ENCODE assay signal across 1 cellular context in genomic region chr9:136964171-136964689, GRCh38.
TF ChIP-seq lines count a peak whose summit lies in the region.

No MANE protein-coding gene starts in this region.

TF ChIP-seq in HEK293, 187 proteins besides CTCF, POLR2A, EP300 and RAD21 (continued from another document):
- peak; percentile 91 for TF ChIP-seq REST (tag by site-specific recombination; IDR thresholded peaks at IDR 0.05)
- TF ChIP-seq, protein P1, sequence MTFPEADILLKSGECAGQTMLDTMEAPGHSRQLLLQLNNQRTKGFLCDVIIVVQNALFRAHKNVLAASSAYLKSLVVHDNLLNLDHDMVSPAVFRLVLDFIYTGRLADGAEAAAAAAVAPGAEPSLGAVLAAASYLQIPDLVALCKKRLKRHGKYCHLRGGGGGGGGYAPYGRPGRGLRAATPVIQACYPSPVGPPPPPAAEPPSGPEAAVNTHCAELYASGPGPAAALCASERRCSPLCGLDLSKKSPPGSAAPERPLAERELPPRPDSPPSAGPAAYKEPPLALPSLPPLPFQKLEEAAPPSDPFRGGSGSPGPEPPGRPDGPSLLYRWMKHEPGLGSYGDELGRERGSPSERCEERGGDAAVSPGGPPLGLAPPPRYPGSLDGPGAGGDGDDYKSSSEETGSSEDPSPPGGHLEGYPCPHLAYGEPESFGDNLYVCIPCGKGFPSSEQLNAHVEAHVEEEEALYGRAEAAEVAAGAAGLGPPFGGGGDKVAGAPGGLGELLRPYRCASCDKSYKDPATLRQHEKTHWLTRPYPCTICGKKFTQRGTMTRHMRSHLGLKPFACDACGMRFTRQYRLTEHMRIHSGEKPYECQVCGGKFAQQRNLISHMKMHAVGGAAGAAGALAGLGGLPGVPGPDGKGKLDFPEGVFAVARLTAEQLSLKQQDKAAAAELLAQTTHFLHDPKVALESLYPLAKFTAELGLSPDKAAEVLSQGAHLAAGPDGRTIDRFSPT (tag by site-specific recombination; IDR thresholded peaks at IDR 0.05), result 0 out of 2 replicates have a peak, but pooled peaks have one; percentile 29
- TF ChIP-seq KLF17 (tag by site-specific recombination; IDR thresholded peaks at IDR 0.05), result 0 out of 2 replicates have a peak, but pooled peaks have one; percentile 47
- TF ChIP-seq, protein P2, sequence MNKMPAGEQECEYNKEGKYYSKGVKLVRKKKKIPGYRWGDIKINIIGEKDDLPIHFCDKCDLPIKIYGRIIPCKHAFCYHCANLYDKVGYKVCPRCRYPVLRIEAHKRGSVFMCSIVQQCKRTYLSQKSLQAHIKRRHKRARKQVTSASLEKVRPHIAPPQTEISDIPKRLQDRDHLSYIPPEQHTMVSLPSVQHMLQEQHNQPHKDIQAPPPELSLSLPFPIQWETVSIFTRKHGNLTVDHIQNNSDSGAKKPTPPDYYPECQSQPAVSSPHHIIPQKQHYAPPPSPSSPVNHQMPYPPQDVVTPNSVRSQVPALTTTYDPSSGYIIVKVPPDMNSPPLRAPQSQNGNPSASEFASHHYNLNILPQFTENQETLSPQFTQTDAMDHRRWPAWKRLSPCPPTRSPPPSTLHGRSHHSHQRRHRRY (tag by site-specific recombination; IDR thresholded peaks at IDR 0.05), result no peak
- TF ChIP-seq KLF1 (tag by site-specific recombination; IDR thresholded peaks at IDR 0.05), result peak; percentile 99
- 0 out of 2 replicates have a peak, but pooled peaks have one; percentile 14 for TF ChIP-seq ZNF600 (tag by site-specific recombination; IDR thresholded peaks at IDR 0.05)
- no peak for TF ChIP-seq FEZF1 (tag by site-specific recombination; IDR thresholded peaks at IDR 0.05)
- no peak for TF ChIP-seq ZNF239 (tag by site-specific recombination; IDR thresholded peaks at IDR 0.05)
- TF ChIP-seq KLF7 (tag by site-specific recombination; IDR thresholded peaks at IDR 0.05; ENCODE audit: borderline replicate concordance), result peak; percentile 74
